In genomic region chr4:94918543-94918942, GRCh38 we compare ENCODE assay signal across 9 cellular contexts.
"Had no signal": no experiment of that assay in that cellular context is flagged by ENCODE, and none has a peak within 500 bp of the region (broad histone marks: within the 10 kb centered on the region; RNA-seq: fewer than 3 reads in every experiment).

No MANE protein-coding gene starts in this region.

- DNase-seq: H7, HFFc6, Karpas-422, KBM-7 had no signal

- H2AFZ ChIP-seq: GM23338 had no signal

- H3K27ac ChIP-seq: KMS-11 had no signal

- H3K4me2 ChIP-seq: GM23338, KMS-11 had no signal

- H3K9me3 ChIP-seq: HAP-1 had no signal

- H3K36me3 ChIP-seq: HAP-1 had no signal

- ATAC-seq: GM23338, HCT116 had no signal

- H3K4me3 ChIP-seq: GM23338, HAP-1 had no signal

- FAIRE-seq: HTR-8/SVneo had no signal

- H3K9ac ChIP-seq: KMS-11 had no signal
